8 cellular contexts compared by ENCODE assay signal in genomic region chr10:77756319-77757232, GRCh38.
DNase-seq lines count a peak whose midpoint lies in the region; ATAC-seq, FAIRE-seq and TF ChIP-seq lines count a peak whose summit lies in the region.

No MANE protein-coding gene starts in this region.

- peak overlapping the region; percentile 37 for H2AFZ ChIP-seq in PC-3 (ENCODE audit: low read length)

- H3K27me3 ChIP-seq in PC-3 (ENCODE audit: low read length) (no peaks in the 10 kb centered on the region), endodermal cell (ENCODE audit: control insufficient read depth, insufficient read depth, low read length, poor library complexity, severe bottlenecking) (no peaks in the 10 kb centered on the region)

- H3K27me3 Mint-ChIP-seq in activated T-cell treated with anti-CD3 and anti-CD28 coated beads, Interleukin-2, amount 50 U/mL, for 72 hours (ENCODE audit: low read depth), result peaks cover 14% of the 10 kb centered on the region
- H3K27me3 Mint-ChIP-seq in activated T-cell treated with anti-CD3 and anti-CD28 coated beads, Interleukin-2, amount 50 U/mL, for 4 hours (ENCODE audit: low read depth), result peaks cover 1% of the 10 kb centered on the region
- H3K27me3 Mint-ChIP-seq in endodermal cell (ENCODE audit: insufficient read depth), result no peaks in the 10 kb centered on the region
- H3K27me3 Mint-ChIP-seq in activated T-helper 2 cell treated with anti-CD3 and anti-CD28 coated beads, Interferon-gamma antibody, Interleukin-2, Interleukin-4, amounts not matched to agents 10 μg/mL and 5 μg/mL and 100 μg/mL, durations not matched to agents 14 hours and 24 hours and 36 hours (ENCODE audit: low read depth), result peaks cover 28% of the 10 kb centered on the region

- H3F3A ChIP-seq in PC-3 (ENCODE audit: low read length, unreplicated experiment), result no peaks in the 10 kb centered on the region

- H3K27ac Mint-ChIP-seq in activated T-cell treated with anti-CD3 and anti-CD28 coated beads, Interleukin-2, amount 50 U/mL, for 72 hours, result no peak overlapping the region
- H3K27ac Mint-ChIP-seq in endodermal cell, result peak overlapping the region; percentile 86
- no peak overlapping the region for H3K27ac Mint-ChIP-seq in activated T-helper 2 cell treated with anti-CD3 and anti-CD28 coated beads, Interferon-gamma antibody, Interleukin-2, Interleukin-4, amounts not matched to agents 10 μg/mL and 5 μg/mL and 100 μg/mL, durations not matched to agents 14 hours and 24 hours and 36 hours

- H3K36me3 ChIP-seq in PC-3 (ENCODE audit: low read depth, low read length) (no peaks in the 10 kb centered on the region), endodermal cell (ENCODE audit: control insufficient read depth, insufficient read depth, low read length) (no peaks in the 10 kb centered on the region)

- H3K4me1 ChIP-seq in PC-3 (ENCODE audit: insufficient read depth, low read length) (peaks cover 3% of the 10 kb centered on the region; the same call in 1 of the 2 replicates), endodermal cell (ENCODE audit: control insufficient read depth, insufficient read depth, low read length) (no peaks in the 10 kb centered on the region)

- POLR2A ChIA-PET in PC-3 (lab: Charles Lee; ENCODE audit: unreplicated experiment), result no interaction called here

- H3K9ac ChIP-seq in PC-3 (ENCODE audit: low read length) (no peak overlapping the region), endodermal cell (ENCODE audit: extremely low read depth, low read length, poor library complexity, severe bottlenecking) (no peak overlapping the region)

- ATAC-seq in activated T-cell treated with anti-CD3 and anti-CD28 coated beads, Interleukin-2, amount 50 U/mL, for 72 hours (replicated peaks in 1 of 2), result no peak
- no peak for ATAC-seq in activated T-cell treated with anti-CD3 and anti-CD28 coated beads, Interleukin-2, amount 50 U/mL, for 4 hours
- ATAC-seq in PC-3, result peak; percentile 97
- no peak for ATAC-seq in HG03139 (IDR thresholded peaks at IDR 0.05; ENCODE audit: unreplicated experiment)

- no TSS peak for BruUV-seq in PC-3 (replicated peaks; lab: Mats Ljungman, UMichigan)

- H4K20me1 ChIP-seq in PC-3 (ENCODE audit: low read length), result no peaks in the 10 kb centered on the region

- intact Hi-C loops in PC-3 (cut with micrococcal nuclease), result loop anchor here (1.0 to 5.0 kb wide), 5 partner anchors 37 to 590 kb away; no protein-coding TSS in a partner anchor
- intact Hi-C loops in activated T-helper 2 cell treated with anti-CD3 and anti-CD28 coated beads, Interferon-gamma antibody, Interleukin-2, Interleukin-4, amounts not matched to agents 10 μg/mL and 5 μg/mL and 100 μg/mL, durations not matched to agents 14 hours and 24 hours and 36 hours (cut with micrococcal nuclease), result loop anchor here (5.0 kb wide), 1 partner anchor 39 kb away; no protein-coding TSS in a partner anchor

- CTCF ChIA-PET in PC-3 (lab: Charles Lee), result interaction anchor here (0.5 to 1.7 kb wide), 24 partner anchors 19 to 596 kb away, joined by 3 to 30 read pairs (median 4); no protein-coding TSS in a partner anchor

- DNase-seq in activated T-cell treated with anti-CD3 and anti-CD28 coated beads, Interleukin-2, amount 50 U/mL, for 72 hours, result peak; percentile 17 to 26
- no peak for DNase-seq in activated T-cell treated with anti-CD3 and anti-CD28 coated beads, Interleukin-2, amount 50 U/mL, for 4 hours
- peak; percentile 72 for DNase-seq in HTR-8/SVneo (ENCODE audit: insufficient read length, low spot score)
- DNase-seq in PC-3, result peak; percentile 98
- peak; percentile 93 for DNase-seq in endodermal cell
- peak; percentile 86 for DNase-seq in myocyte (ENCODE audit: low read depth)
- no peak for DNase-seq in activated T-helper 2 cell treated with anti-CD3 and anti-CD28 coated beads, Interferon-gamma antibody, Interleukin-2, Interleukin-4, amounts not matched to agents 10 μg/mL and 5 μg/mL and 100 μg/mL, durations not matched to agents 14 hours and 24 hours and 36 hours (ENCODE audit: low spot score)

- H3K79me2 ChIP-seq in PC-3 (ENCODE audit: low read length), result no peaks in the 10 kb centered on the region

- no peaks in the 10 kb centered on the region for H3K9me3 Mint-ChIP-seq in activated T-cell treated with anti-CD3 and anti-CD28 coated beads, Interleukin-2, amount 50 U/mL, for 72 hours
- no peaks in the 10 kb centered on the region for H3K9me3 Mint-ChIP-seq in activated T-cell treated with anti-CD3 and anti-CD28 coated beads, Interleukin-2, amount 50 U/mL, for 4 hours
- H3K9me3 Mint-ChIP-seq in endodermal cell, result no peaks in the 10 kb centered on the region
- H3K9me3 Mint-ChIP-seq in activated T-helper 2 cell treated with anti-CD3 and anti-CD28 coated beads, Interferon-gamma antibody, Interleukin-2, Interleukin-4, amounts not matched to agents 10 μg/mL and 5 μg/mL and 100 μg/mL, durations not matched to agents 14 hours and 24 hours and 36 hours, result no peaks in the 10 kb centered on the region

- no peaks in the 10 kb centered on the region for H3K9me2 ChIP-seq in PC-3 (replicated peaks; ENCODE audit: low read length)

- H3K4me3 Mint-ChIP-seq in activated T-cell treated with anti-CD3 and anti-CD28 coated beads, Interleukin-2, amount 50 U/mL, for 72 hours, result no peak overlapping the region
- no peak overlapping the region for H3K4me3 Mint-ChIP-seq in activated T-cell treated with anti-CD3 and anti-CD28 coated beads, Interleukin-2, amount 50 U/mL, for 4 hours
- H3K4me3 Mint-ChIP-seq in endodermal cell, result no peak overlapping the region
- H3K4me3 Mint-ChIP-seq in activated T-helper 2 cell treated with anti-CD3 and anti-CD28 coated beads, Interferon-gamma antibody, Interleukin-2, Interleukin-4, amounts not matched to agents 10 μg/mL and 5 μg/mL and 100 μg/mL, durations not matched to agents 14 hours and 24 hours and 36 hours (ENCODE audit: low read depth), result no peak overlapping the region

- H3K4me2 ChIP-seq in PC-3 (ENCODE audit: low read length), result peak overlapping the region; percentile 35

- H3K4me3 ChIP-seq in PC-3 (ENCODE audit: low read length) (no peak overlapping the region), endodermal cell (ENCODE audit: low read length) (no peak overlapping the region)

- H3K27ac ChIP-seq in PC-3 (ENCODE audit: low read length), result no peak overlapping the region
- no peak overlapping the region for H3K27ac ChIP-seq in endodermal cell (ENCODE audit: low read depth, low read length)

- FAIRE-seq in HTR-8/SVneo (lab: Jason Lieb, UNC), result peak; percentile 79

- TF ChIP-seq CTCF in PC-3 (conservative IDR thresholded peaks at IDR 0.05; ENCODE audit: low read depth, low read length) (peak; percentile 100), endodermal cell (conservative IDR thresholded peaks at IDR 0.05) (peak; percentile 90)

- H3K9me3 ChIP-seq in PC-3 (ENCODE audit: low read length), result no peaks in the 10 kb centered on the region
- H3K9me3 ChIP-seq in endodermal cell (ENCODE audit: control insufficient read depth, low read length), result no peaks in the 10 kb centered on the region

- WGBS in endodermal cell (ENCODE audit: insufficient coverage in 1 of 2, insufficient read length in 1 of 2), 2 experiments, result 23 to 100% methylated on average over 1 to 12 of the region's 12 CpGs

- H3K36me3 Mint-ChIP-seq in activated T-cell treated with anti-CD3 and anti-CD28 coated beads, Interleukin-2, amount 50 U/mL, for 72 hours (ENCODE audit: insufficient read depth in 2 of 2), result no peaks in the 10 kb centered on the region
- no peaks in the 10 kb centered on the region for H3K36me3 Mint-ChIP-seq in activated T-cell treated with anti-CD3 and anti-CD28 coated beads, Interleukin-2, amount 50 U/mL, for 4 hours (ENCODE audit: insufficient read depth)
- H3K36me3 Mint-ChIP-seq in endodermal cell (ENCODE audit: low read depth), result no peaks in the 10 kb centered on the region
- no peaks in the 10 kb centered on the region for H3K36me3 Mint-ChIP-seq in activated T-helper 2 cell treated with anti-CD3 and anti-CD28 coated beads, Interferon-gamma antibody, Interleukin-2, Interleukin-4, amounts not matched to agents 10 μg/mL and 5 μg/mL and 100 μg/mL, durations not matched to agents 14 hours and 24 hours and 36 hours (ENCODE audit: low read depth)

- no peaks in the 10 kb centered on the region for H3K4me1 Mint-ChIP-seq in activated T-cell treated with anti-CD3 and anti-CD28 coated beads, Interleukin-2, amount 50 U/mL, for 72 hours (ENCODE audit: low read depth)
- no peaks in the 10 kb centered on the region for H3K4me1 Mint-ChIP-seq in activated T-cell treated with anti-CD3 and anti-CD28 coated beads, Interleukin-2, amount 50 U/mL, for 4 hours (ENCODE audit: low read depth)
- peaks cover 5% of the 10 kb centered on the region for H3K4me1 Mint-ChIP-seq in endodermal cell
- no peaks in the 10 kb centered on the region for H3K4me1 Mint-ChIP-seq in activated T-helper 2 cell treated with anti-CD3 and anti-CD28 coated beads, Interferon-gamma antibody, Interleukin-2, Interleukin-4, amounts not matched to agents 10 μg/mL and 5 μg/mL and 100 μg/mL, durations not matched to agents 14 hours and 24 hours and 36 hours (ENCODE audit: low read depth)

Comparison
In these comparisons a context has a peak if more than half of its experiments do, and no peak if none do; other contexts are left out.
1. DNase-seq: peak in activated T-cell treated with anti-CD3 and anti-CD28 coated beads, Interleukin-2, amount 50 U/mL, for 72 hours (2 of 2), HTR-8/SVneo (single experiment), PC-3 (single experiment), endodermal cell (single experiment) and myocyte (single experiment); none in activated T-cell treated with anti-CD3 and anti-CD28 coated beads, Interleukin-2, amount 50 U/mL, for 4 hours (single experiment) and activated T-helper 2 cell treated with anti-CD3 and anti-CD28 coated beads, Interferon-gamma antibody, Interleukin-2, Interleukin-4, amounts not matched to agents 10 μg/mL and 5 μg/mL and 100 μg/mL, durations not matched to agents 14 hours and 24 hours and 36 hours (single experiment).